10 cellular contexts compared by ENCODE assay signal in the genomic region with DNA sequence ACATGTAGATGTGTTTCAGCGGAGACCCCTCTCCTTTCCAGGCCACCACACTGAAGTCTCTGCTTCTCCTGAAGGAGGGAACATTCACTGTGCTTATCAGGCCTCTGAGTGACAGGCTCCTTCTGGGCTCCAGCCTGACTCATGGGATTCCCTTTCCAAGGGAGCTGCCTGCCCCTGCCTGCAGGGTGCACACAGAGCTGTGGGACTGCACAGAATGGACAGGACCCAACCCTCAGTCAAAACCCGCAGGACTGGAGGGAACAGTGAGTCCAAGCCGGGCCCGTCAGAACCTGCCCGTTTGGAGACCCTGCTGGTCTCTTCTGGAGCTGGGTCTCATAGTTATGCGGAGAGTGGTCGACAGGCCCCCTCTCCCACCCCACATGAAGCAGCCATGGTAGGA. TPM values are rescaled to one million over a fixed set of nuclear protein-coding genes. Genes with fewer than 3 reads are reported as not detected.
A peak's percentile ranks its signal among the peaks of the same experiment; 100 is the strongest.
DNase-seq lines count a peak whose midpoint lies in the region; ATAC-seq and TF ChIP-seq lines count a peak whose summit lies in the region.
"Had no signal": no experiment of that assay in that cellular context is flagged by ENCODE, and none has a peak within 500 bp of the region (broad histone marks: within the 10 kb centered on the region; RNA-seq: fewer than 3 reads in every experiment).

No MANE protein-coding gene starts in this region.

- H3K27ac ChIP-seq in heart right ventricle, result peak overlapping the region; percentile 5 to 86 (median 81)
- peak overlapping the region; percentile 56 to 64 for H3K27ac ChIP-seq in tibial artery

- H3K9me3 ChIP-seq in heart right ventricle, result no peaks in the 10 kb centered on the region
- no peaks in the 10 kb centered on the region for H3K9me3 ChIP-seq in tibial artery

- no peak overlapping the region for H3K4me3 ChIP-seq in heart right ventricle
- no peak overlapping the region for H3K4me3 ChIP-seq in tibial artery

- no peak for DNase-seq in activated T-cell treated with anti-CD3 and anti-CD28 coated beads, Interleukin-2, amount 50 U/mL, for 24 hours
- DNase-seq in activated T-cell treated with anti-CD3 and anti-CD28 coated beads for 4 hours (no peak), heart right ventricle (no peak), tibial artery (no peak), amygdala (lab: John Stamatoyannopoulos, UW) (no peak)
- no peak for DNase-seq in activated naive CD8-positive, alpha-beta T cell treated with anti-CD3 and anti-CD28 coated beads, Interleukin-2, amount 50 U/mL, for 24 hours
- no peak for DNase-seq in stimulated activated CD4-positive, alpha-beta T cell treated with anti-CD3 and anti-CD28 coated beads, Interleukin-4, amount 100 ng/mL, for 24 hours

- peaks cover 13% of the 10 kb centered on the region for H3K4me1 Mint-ChIP-seq in activated T-cell treated with anti-CD3 and anti-CD28 coated beads, Interleukin-2, amount 50 U/mL, for 24 hours (ENCODE audit: low read depth)
- H3K4me1 Mint-ChIP-seq in activated naive CD8-positive, alpha-beta T cell treated with anti-CD3 and anti-CD28 coated beads, Interleukin-2, amount 50 U/mL, for 24 hours, result peaks cover 15% of the 10 kb centered on the region

- TF ChIP-seq CTCF in heart right ventricle (IDR thresholded peaks at IDR 0.05) (peak in 2 of 9 donors; percentile 33 to 35), tibial artery (IDR thresholded peaks at IDR 0.05) (no peak)

- H3K9me3 Mint-ChIP-seq in activated T-cell treated with anti-CD3 and anti-CD28 coated beads, Interleukin-2, amount 50 U/mL, for 24 hours, result no peaks in the 10 kb centered on the region
- no peaks in the 10 kb centered on the region for H3K9me3 Mint-ChIP-seq in activated naive CD8-positive, alpha-beta T cell treated with anti-CD3 and anti-CD28 coated beads, Interleukin-2, amount 50 U/mL, for 24 hours
- H3K9me3 Mint-ChIP-seq: central memory CD8-positive, alpha-beta T cell had no signal

- H3K4me1 ChIP-seq in heart right ventricle (peaks cover 27 to 96% (median 76%) of the 10 kb centered on the region in 9 donors), tibial artery (peaks cover 0 to 65% (median 64%) of the 10 kb centered on the region in 4 donors)

- ATAC-seq in activated naive CD8-positive, alpha-beta T cell treated with anti-CD3 and anti-CD28 coated beads, Interleukin-2, amount 50 U/mL, for 24 hours, result no peak
- ATAC-seq in heart right ventricle (peak in 6 of 8 donors; percentile 24 to 61 (median 42)), GM18873 (IDR thresholded peaks at IDR 0.05; ENCODE audit: low FRiP score, unreplicated experiment) (no peak)

- peak overlapping the region; percentile 85 for H3K27ac Mint-ChIP-seq in activated T-cell treated with anti-CD3 and anti-CD28 coated beads, Interleukin-2, amount 50 U/mL, for 24 hours
- peak overlapping the region; percentile 77 for H3K27ac Mint-ChIP-seq in activated naive CD8-positive, alpha-beta T cell treated with anti-CD3 and anti-CD28 coated beads, Interleukin-2, amount 50 U/mL, for 24 hours

- H3K4me3 Mint-ChIP-seq in activated T-cell treated with anti-CD3 and anti-CD28 coated beads, Interleukin-2, amount 50 U/mL, for 24 hours, result no peak overlapping the region
- no peak overlapping the region for H3K4me3 Mint-ChIP-seq in activated naive CD8-positive, alpha-beta T cell treated with anti-CD3 and anti-CD28 coated beads, Interleukin-2, amount 50 U/mL, for 24 hours
- H3K4me3 Mint-ChIP-seq: central memory CD8-positive, alpha-beta T cell had no signal

- WGBS in heart right ventricle, 2 donors, result 78 to 88% methylated on average over 7 of the region's 7 CpGs

- peaks cover 93% of the 10 kb centered on the region for H3K36me3 Mint-ChIP-seq in activated T-cell treated with anti-CD3 and anti-CD28 coated beads, Interleukin-2, amount 50 U/mL, for 24 hours (ENCODE audit: low read depth)
- peaks cover 37% of the 10 kb centered on the region for H3K36me3 Mint-ChIP-seq in activated naive CD8-positive, alpha-beta T cell treated with anti-CD3 and anti-CD28 coated beads, Interleukin-2, amount 50 U/mL, for 24 hours (ENCODE audit: low read depth)

- H3K36me3 ChIP-seq in heart right ventricle (peaks cover 0 to 100% (median 49%) of the 10 kb centered on the region in 9 donors), tibial artery (peaks cover 4 to 70% (median 31%) of the 10 kb centered on the region in 3 donors)

- no peaks in the 10 kb centered on the region for H3K27me3 ChIP-seq in heart right ventricle
- H3K27me3 ChIP-seq in tibial artery, result no peaks in the 10 kb centered on the region

- intact Hi-C loops in heart right ventricle (cut with DNase I), result loop anchor here in 2 of 10 donors (5.0 kb wide), 1 partner anchor 37 kb away; no protein-coding TSS in a partner anchor
- intact Hi-C loops in tibial artery (cut with DNase I; ENCODE audit: low total_unique reads), result no loop called here

- no peaks in the 10 kb centered on the region for H3K27me3 Mint-ChIP-seq in activated T-cell treated with anti-CD3 and anti-CD28 coated beads, Interleukin-2, amount 50 U/mL, for 24 hours
- H3K27me3 Mint-ChIP-seq in activated naive CD8-positive, alpha-beta T cell treated with anti-CD3 and anti-CD28 coated beads, Interleukin-2, amount 50 U/mL, for 24 hours, result no peaks in the 10 kb centered on the region
- H3K27me3 Mint-ChIP-seq: central memory CD8-positive, alpha-beta T cell; progenitor cell of endocrine pancreas had no signal

RNA-seq across cellular contexts. Expression of a gene that starts 32.6 kb away (rescaled TPM):
- 10 to 100 TPM; 16.8 to 41.7 (median 26.8) TPM for total RNA-seq in heart right ventricle
- polyA plus RNA-seq in heart right ventricle, result 100 to 1,000 TPM in 1 of 2 donors, 10 to 100 TPM in 1; 63.7 to 129 TPM

RNA-seq across cellular contexts. Expression of a gene that starts 40.2 kb away (rescaled TPM):
- 100 to 1,000 TPM; 338 to 558 (median 422) TPM for total RNA-seq in heart right ventricle
- polyA plus RNA-seq in heart right ventricle, result 1,000 to 10,000 TPM in 1 of 2 donors, 100 to 1,000 TPM in 1; 160 to 1,089 TPM

Comparison
In these comparisons a context has a peak if more than half of its experiments do, and no peak if none do; other contexts are left out.
1. ATAC-seq: peak in heart right ventricle (6 of 8); none in activated naive CD8-positive, alpha-beta T cell treated with anti-CD3 and anti-CD28 coated beads, Interleukin-2, amount 50 U/mL, for 24 hours (single experiment) and GM18873 (single experiment).